16 cellular contexts compared by ENCODE assay signal in genomic region chr7:55537458-55537825, GRCh38. TPM values are rescaled to one million over a fixed set of nuclear protein-coding genes. Genes with fewer than 3 reads are reported as not detected.
DNase-seq lines count a peak whose midpoint lies in the region; ATAC-seq and TF ChIP-seq lines count a peak whose summit lies in the region.
"Had no signal": no experiment of that assay in that cellular context is flagged by ENCODE, and none has a peak within 500 bp of the region (broad histone marks: within the 10 kb centered on the region; RNA-seq: fewer than 3 reads in every experiment).

No MANE protein-coding gene starts in this region.

- H3K27me3 ChIP-seq in GM06990 (replicated peaks; ENCODE audit: control insufficient read depth, insufficient read depth, low read length) (no peaks in the 10 kb centered on the region), WERI-Rb-1 (ENCODE audit: insufficient read depth, low read depth, severe bottlenecking) (no peaks in the 10 kb centered on the region), HAP-1 (ENCODE audit: low read depth) (no peaks in the 10 kb centered on the region)
- H3K27me3 ChIP-seq: right atrium auricular region had no signal

- in situ Hi-C loops in HAP-1 (cut with MboI; ENCODE audit: low sequenced_read_pairs): no loop called here

- no peaks in the 10 kb centered on the region for H3K27me3 Mint-ChIP-seq in CD14-positive monocyte (ENCODE audit: low read depth in 3 of 3)
- no peaks in the 10 kb centered on the region for H3K27me3 Mint-ChIP-seq in naive B cell

- peak overlapping the region; percentile 18 to 99 (median 77) for H3K27ac Mint-ChIP-seq in CD14-positive monocyte
- H3K27ac Mint-ChIP-seq in naive B cell: peak overlapping the region in 4 of 6 donors; percentile 55 to 100 (median 94)

- DNase-seq in CD14-positive monocyte (ENCODE audit: low spot score): no peak
- no peak for DNase-seq in GM06990 (ENCODE audit: extremely low read depth, insufficient read length)
- no peak for DNase-seq in WERI-Rb-1
- no peak for DNase-seq in naive B cell
- no peak for DNase-seq in HAP-1 (ENCODE audit: low spot score in 2 of 2)
- no peak for DNase-seq in GM10248 (ENCODE audit: extremely low spot score)
- DNase-seq in ecto neural progenitor cell (ENCODE audit: low spot score): no peak
- DNase-seq: activated CD4-positive, CD25-positive, alpha-beta regulatory T cell treated with anti-CD3 and anti-CD28 coated beads, Interleukin-2, amount 50 U/mL, for 72 hours; activated naive CD4-positive, alpha-beta T cell; C1 segment of cervical spinal cord; head of caudate nucleus; left cardiac atrium had no signal

- intact Hi-C loops in CD14-positive monocyte (cut with micrococcal nuclease): no loop called here

- H3K4me3 ChIP-seq in GM06990 (replicated peaks; ENCODE audit: low read depth, low read length) (peak overlapping the region; percentile 84), WERI-Rb-1 (ENCODE audit: low read depth, low read length) (no peak overlapping the region), HAP-1 (no peak overlapping the region)
- H3K4me3 ChIP-seq: right atrium auricular region had no signal

- POLR2A ChIA-PET in GM10248 (lab: Yijun Ruan, JAX): interaction anchor here (0.5 to 2.2 kb wide), 5 partner anchors 8 to 27 kb away, joined by 3 to 10 read pairs (median 6); no protein-coding TSS in a partner anchor

- no peaks in the 10 kb centered on the region; the same call in 1 of the 2 replicates for H3K4me1 ChIP-seq in HAP-1

- H3K36me3 ChIP-seq in GM06990 (ENCODE audit: control insufficient read depth, insufficient read depth, low read length) (peaks cover 10% of the 10 kb centered on the region), WERI-Rb-1 (no peaks in the 10 kb centered on the region), HAP-1 (replicated peaks) (no peaks in the 10 kb centered on the region)
- H3K36me3 ChIP-seq: right atrium auricular region had no signal

- H3K36me3 Mint-ChIP-seq in CD14-positive monocyte (peaks cover 11 to 40% of the 10 kb centered on the region in 2 donors), naive B cell (no peaks in the 10 kb centered on the region)

- CTCF ChIA-PET in GM10248 (lab: Yijun Ruan, JAX): interaction anchor here (1.0 to 11.3 kb wide), 4 partner anchors 10 to 31 kb away, joined by 3 to 150 read pairs (median 64); no protein-coding TSS in a partner anchor

- ATAC-seq in naive B cell (ENCODE audit: low read depth in 2 of 2) (no peak), GM18517 (IDR thresholded peaks at IDR 0.05; ENCODE audit: unreplicated experiment) (no peak)
- ATAC-seq: left cardiac atrium, SK-N-SH treated with all-trans-retinoic acid at 6 μM for 48 hours had no signal

- H3K4me1 Mint-ChIP-seq in CD14-positive monocyte (peaks cover 72% of the 10 kb centered on the region), naive B cell (peaks cover 70 to 81% (median 75%) of the 10 kb centered on the region in 3 donors)

- H3K27ac ChIP-seq in WERI-Rb-1: peak overlapping the region; percentile 57; the same call in 1 of the 2 replicates
- H3K27ac ChIP-seq: epithelial cell of prostate, right atrium auricular region had no signal

- no peaks in the 10 kb centered on the region for H3K9me3 Mint-ChIP-seq in CD14-positive monocyte
- no peaks in the 10 kb centered on the region for H3K9me3 Mint-ChIP-seq in naive B cell

- H3K4me3 Mint-ChIP-seq in CD14-positive monocyte: peak overlapping the region in 1 of 2 donors; percentile 51
- H3K4me3 Mint-ChIP-seq in naive B cell: peak overlapping the region in 5 of 8 donors; percentile 15 to 80 (median 58)

- H3K9me3 ChIP-seq in WERI-Rb-1 (ENCODE audit: severe bottlenecking) (no peaks in the 10 kb centered on the region), HAP-1 (no peaks in the 10 kb centered on the region)
- H3K9me3 ChIP-seq: right atrium auricular region had no signal

- TF ChIP-seq CTCF in CD14-positive monocyte (IDR thresholded peaks at IDR 0.05) (no peak), GM06990 (IDR thresholded peaks at IDR 0.05; ENCODE audit: insufficient read depth, low read length, poor library complexity, severe bottlenecking) (no peak), WERI-Rb-1 (IDR thresholded peaks at IDR 0.05; ENCODE audit: low read depth, low read length) (no peak), GM10248 (IDR thresholded peaks at IDR 0.05; ENCODE audit: control extremely low read depth, extremely low read depth, low read depth, missing control alignments) (no peak)

RNA-seq across cellular contexts. Expression of gene VOPP1, which starts 34.9 kb away (rescaled TPM):
- polyA plus RNA-seq in CD14-positive monocyte (10 to 100 TPM; 16.7 to 18.0 TPM), naive B cell (ENCODE audit: low read depth in 6 of 6) (10 to 100 TPM; 27.5 to 78.6 (median 34.2) TPM)
